13 cellular contexts compared by ENCODE assay signal in genomic region chr7:68146970-68147369, GRCh38.
DNase-seq lines count a peak whose midpoint lies in the region; ATAC-seq lines count a peak whose summit lies in the region.
"Had no signal": no experiment of that assay in that cellular context is flagged by ENCODE, and none has a peak within 500 bp of the region (broad histone marks: within the 10 kb centered on the region; RNA-seq: fewer than 3 reads in every experiment).

No MANE protein-coding gene starts in this region.

- peak; percentile 26 for DNase-seq in NCI-H2029 (lab: John Stamatoyannopoulos, UW)
- no peak for DNase-seq in NCI-H2029 treated with DMSO at 0.1 percent for 48 hours (lab: John Stamatoyannopoulos, UW)
- peak; percentile 90 for DNase-seq in NCI-H1105 treated with DMSO at 0.1 percent for 48 hours (lab: John Stamatoyannopoulos, UW)
- DNase-seq in NCI-H748 treated with DMSO at 0.1 percent for 48 hours (lab: John Stamatoyannopoulos, UW): peak; percentile 32
- peak; percentile 8 for DNase-seq in left kidney (ENCODE audit: low read depth, low spot score)
- DNase-seq in iPS-NIHi7 (ENCODE audit: extremely low spot score): no peak
- no peak for DNase-seq in cortex of kidney (lab: John Stamatoyannopoulos, UW)
- DNase-seq: H7, KG1, NCI-H2107, NCI-H524 treated with DMSO at 0.1 percent for 48 hours, SJCRH30 had no signal

- no peak for ATAC-seq in HG02623 (IDR thresholded peaks at IDR 0.05; ENCODE audit: unreplicated experiment)

Comparison
In these comparisons a context has a peak if more than half of its experiments do, and no peak if none do; other contexts are left out.
1. DNase-seq: peak in NCI-H2029 (single experiment), NCI-H1105 treated with DMSO at 0.1 percent for 48 hours (single experiment), NCI-H748 treated with DMSO at 0.1 percent for 48 hours (single experiment) and left kidney (single experiment); none in NCI-H2029 treated with DMSO at 0.1 percent for 48 hours (single experiment), iPS-NIHi7 (single experiment) and cortex of kidney (single experiment).